ENCODE assay signal across 1 cellular context in genomic region chr7:26618898-26619297, GRCh38.
TF ChIP-seq lines count a peak whose summit lies in the region.

No MANE protein-coding gene starts in this region.

TF ChIP-seq in GM23338, 12 proteins besides CTCF, POLR2A, EP300 and RAD21 (continued from another document):
- TF ChIP-seq ZNF462 (CRISPR knock-in tag; IDR thresholded peaks at IDR 0.05) (no peak), EZH2 (IDR thresholded peaks at IDR 0.05; ENCODE audit: low read depth, unreplicated experiment) (no peak)
